In genomic region chr15:81829918-81830317, GRCh38 we compare ENCODE assay signal across 9 cellular contexts.
"Had no signal": no experiment of that assay in that cellular context is flagged by ENCODE, and none has a peak within 500 bp of the region (broad histone marks: within the 10 kb centered on the region; RNA-seq: fewer than 3 reads in every experiment).

No MANE protein-coding gene starts in this region.

- H2AFZ ChIP-seq: GM23248 had no signal

- H3K4me3 ChIP-seq: GM23248, HAP-1 had no signal

- H3K9ac ChIP-seq: GM23248, KMS-11 had no signal

- DNase-seq: GM23248, GOT3, H7, IMR-90, KBM-7 had no signal

- H3K9me3 ChIP-seq: HAP-1 had no signal

- H3K4me2 ChIP-seq: KMS-11 had no signal

- ATAC-seq: HCT116 had no signal

- H3K36me3 ChIP-seq: HAP-1 had no signal

- H3K27ac ChIP-seq: GM23248, KMS-11 had no signal

- FAIRE-seq: HTR-8/SVneo had no signal

- H3K4me1 ChIP-seq: HAP-1 had no signal
